ENCODE assay signal across 14 cellular contexts in the genomic region with DNA sequence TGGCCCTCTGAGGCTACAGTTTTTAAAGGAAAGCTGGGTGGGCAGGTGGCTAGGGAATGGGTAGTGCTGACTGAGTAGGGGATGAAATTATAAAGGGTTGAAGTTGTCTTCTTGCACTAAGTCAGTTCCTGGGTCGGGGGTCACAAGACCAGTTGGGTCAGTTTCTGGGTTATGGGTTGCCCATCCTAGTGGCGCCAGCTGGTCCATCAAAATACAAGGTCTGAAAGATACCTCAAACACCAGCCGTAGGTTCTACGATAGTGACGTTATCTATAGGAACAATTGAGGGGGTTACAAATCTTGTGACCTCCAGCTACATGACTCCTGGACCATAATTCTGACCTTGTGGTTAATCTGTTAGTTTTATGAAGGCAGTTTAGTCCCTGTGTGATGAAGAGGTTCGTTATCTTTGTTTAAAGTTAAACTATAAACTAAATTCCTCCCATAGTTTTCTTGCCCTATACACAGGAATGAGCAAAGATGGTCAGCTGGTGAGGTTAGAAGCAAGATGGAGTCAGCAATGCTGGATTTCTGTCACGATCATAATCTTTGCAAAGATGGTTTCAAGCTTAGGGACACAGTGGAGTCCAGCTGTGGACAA. TPM values are rescaled to one million over a fixed set of nuclear protein-coding genes. Genes with fewer than 3 reads are reported as not detected.
DNase-seq lines count a peak whose midpoint lies in the region; ATAC-seq and TF ChIP-seq lines count a peak whose summit lies in the region.
"Had no signal": no experiment of that assay in that cellular context is flagged by ENCODE, and none has a peak within 500 bp of the region (broad histone marks: within the 10 kb centered on the region; RNA-seq: fewer than 3 reads in every experiment).

No MANE protein-coding gene starts in this region.

- CTCF ChIA-PET in Caco-2 (lab: Charles Lee): interaction anchor here (0.5 to 1.6 kb wide), 2 partner anchors 15 to 839 kb away, joined by 4 to 6 read pairs; no protein-coding TSS in a partner anchor
- CTCF ChIA-PET in IMR-90 (lab: Yijun Ruan, JAX): interaction anchor here (1.0 to 1.5 kb wide), 2 partner anchors 9 to 58 kb away, joined by 3 to 4 read pairs; a partner anchor contains a TSS

- BruUV-seq in Caco-2 (replicated peaks; lab: Mats Ljungman, UMichigan) (TSS peak; percentile 21), IMR-90 (replicated peaks; lab: Mats Ljungman, UMichigan) (no TSS peak)

- intact Hi-C loops in Caco-2 (cut with micrococcal nuclease; ENCODE audit: unreplicated experiment): no loop called here
- intact Hi-C loops in IMR-90 (cut with micrococcal nuclease): loop anchor here (1.0 kb wide), 1 partner anchor 9 kb away; no protein-coding TSS in a partner anchor

- H3K79me1 ChIP-seq in IMR-90 (ENCODE audit: low read depth in 1 of 2, low read length in 2 of 2): peaks cover 0 to 3% of the 10 kb centered on the region in 2 experiments; a peak in 3 of 4 replicates

- H3K36me3 Mint-ChIP-seq in Caco-2 (ENCODE audit: insufficient read depth, unreplicated experiment): peaks cover 43% of the 10 kb centered on the region
- H3K36me3 Mint-ChIP-seq in stimulated activated naive B cell treated with anti-CD40 and anti-IgM and Interleukin-4, amounts not matched to agents 10 μg/mL and 1 μg/mL and 100 μg/mL, for 72 hours: peaks cover 0 to 18% of the 10 kb centered on the region in 2 donors
- H3K36me3 Mint-ChIP-seq: IgD-negative memory B cell had no signal

- dilution Hi-C loops in IMR-90 (cut with HindIII; ENCODE audit: low sequenced_read_pairs, unreplicated experiment): no loop called here

- H3K4ac ChIP-seq in IMR-90 (ENCODE audit: low read depth, low read length): peak overlapping the region; percentile 92

- no peak overlapping the region for H3K4me3 ChIP-seq in Caco-2 (ENCODE audit: low read depth, low read length)
- H3K4me3 ChIP-seq in IMR-90 (ENCODE audit: insufficient read depth, low read depth, low read length): no peak overlapping the region
- no peak overlapping the region for H3K4me3 ChIP-seq in fibroblast of villous mesenchyme (ENCODE audit: low read depth, low read length)
- H3K4me3 ChIP-seq: BLaER1 had no signal

- H2AFZ ChIP-seq in IMR-90 (replicated peaks; ENCODE audit: low read length, poor library complexity): peak overlapping the region; percentile 73

- H3K27ac ChIP-seq in IMR-90 (ENCODE audit: insufficient read depth, low read length): peak overlapping the region; percentile 87
- H3K27ac ChIP-seq: BLaER1, RWPE1 had no signal

- H3K4me1 Mint-ChIP-seq in Caco-2 (ENCODE audit: low read depth, unreplicated experiment): peaks cover 11% of the 10 kb centered on the region
- H3K4me1 Mint-ChIP-seq in stimulated activated naive B cell treated with anti-CD40 and anti-IgM and Interleukin-4, amounts not matched to agents 10 μg/mL and 1 μg/mL and 100 μg/mL, for 72 hours: peaks cover 16 to 22% of the 10 kb centered on the region in 2 donors

- peak overlapping the region; percentile 95 for H2BK120ac ChIP-seq in IMR-90 (ENCODE audit: low read depth, low read length)

- TF ChIP-seq POLR2A in IMR-90 (IDR thresholded peaks at IDR 0.05; ENCODE audit: low read depth, low read length): no peak

- H2BK20ac ChIP-seq in IMR-90 (ENCODE audit: low read depth, low read length): peak overlapping the region; percentile 95

- H3K4me2 ChIP-seq in IMR-90 (ENCODE audit: low read depth, low read length): peak overlapping the region; percentile 30; the same call in 1 of the 2 replicates
- H3K4me2 ChIP-seq: BLaER1 had no signal

- H3K23ac ChIP-seq in IMR-90 (ENCODE audit: low read depth, low read length): peak overlapping the region; percentile 94

- peak; percentile 95 for ATAC-seq in IMR-90 (ENCODE audit: low read depth)
- no peak for ATAC-seq in stimulated activated naive B cell treated with anti-CD40 and anti-IgM and Interleukin-4, amounts not matched to agents 10 μg/mL and 1 μg/mL and 100 μg/mL, for 72 hours (replicated peaks)
- ATAC-seq in GM19035 (IDR thresholded peaks at IDR 0.05; ENCODE audit: unreplicated experiment): no peak

- no peaks in the 10 kb centered on the region for H3K27me3 Mint-ChIP-seq in Caco-2 (ENCODE audit: insufficient read depth, unreplicated experiment)
- H3K27me3 Mint-ChIP-seq in stimulated activated naive B cell treated with anti-CD40 and anti-IgM and Interleukin-4, amounts not matched to agents 10 μg/mL and 1 μg/mL and 100 μg/mL, for 72 hours: no peaks in the 10 kb centered on the region
- H3K27me3 Mint-ChIP-seq: IgD-negative memory B cell had no signal

- H3K14ac ChIP-seq in IMR-90 (replicated peaks; ENCODE audit: low read depth, low read length): peak overlapping the region; percentile 79

- no peak for TF ChIP-seq RAD21 in IMR-90 (IDR thresholded peaks at IDR 0.05; ENCODE audit: low read length)

- H3K9me3 ChIP-seq in Caco-2 (peaks cover 24% of the 10 kb centered on the region), IMR-90 (ENCODE audit: control insufficient read depth, insufficient read depth, low read length) (peaks cover 7% of the 10 kb centered on the region)
- H3K9me3 ChIP-seq: BLaER1 had no signal

- no peaks in the 10 kb centered on the region for H3K27me3 ChIP-seq in Caco-2 (replicated peaks; ENCODE audit: control insufficient read depth, insufficient read depth, low read length)
- no peaks in the 10 kb centered on the region for H3K27me3 ChIP-seq in IMR-90 (ENCODE audit: control insufficient read depth, insufficient read depth, low read length)
- H3K27me3 ChIP-seq: BLaER1 had no signal

- peaks cover 7% of the 10 kb centered on the region for H3K9me3 Mint-ChIP-seq in Caco-2 (ENCODE audit: unreplicated experiment)
- no peaks in the 10 kb centered on the region for H3K9me3 Mint-ChIP-seq in stimulated activated naive B cell treated with anti-CD40 and anti-IgM and Interleukin-4, amounts not matched to agents 10 μg/mL and 1 μg/mL and 100 μg/mL, for 72 hours
- H3K9me3 Mint-ChIP-seq: IgD-negative memory B cell had no signal

- peak overlapping the region; percentile 92 for H3K18ac ChIP-seq in IMR-90 (ENCODE audit: low read depth, low read length)

- no CpG with 5 or more reads among the region's 7 CpGs for WGBS in IMR-90 (ENCODE audit: extremely low coverage in 2 of 2, insufficient read length in 1 of 2), 2 experiments

- H2BK15ac ChIP-seq in IMR-90 (ENCODE audit: low read depth, low read length): peak overlapping the region; percentile 45; the same call in 2 of the 3 replicates

- H2BK5ac ChIP-seq in IMR-90 (ENCODE audit: low read depth, low read length, poor library complexity, severe bottlenecking): peak overlapping the region; percentile 89

- TF ChIP-seq CTCF in Caco-2 (IDR thresholded peaks at IDR 0.05; ENCODE audit: insufficient read depth in 1 of 2, low read depth in 1 of 2, low read length in 1 of 2, severe bottlenecking in 1 of 2, unreplicated experiment in 1 of 2) (no peak), IMR-90 (conservative IDR thresholded peaks at IDR 0.05; ENCODE audit: low read depth, low read length) (no peak), fibroblast of villous mesenchyme (IDR thresholded peaks at IDR 0.05; ENCODE audit: insufficient read depth, low read depth, low read length) (no peak)

- H2AK5ac ChIP-seq in IMR-90 (ENCODE audit: low read depth, low read length): peak overlapping the region; percentile 59

- H4K20me1 ChIP-seq in IMR-90 (ENCODE audit: insufficient read depth, low read length): no peaks in the 10 kb centered on the region
- H4K20me1 ChIP-seq: BLaER1 had no signal

- H3K9ac ChIP-seq in IMR-90 (ENCODE audit: low read depth, low read length): no peak overlapping the region
- H3K9ac ChIP-seq: BLaER1 had no signal

- peak overlapping the region; percentile 83 for H2AK9ac ChIP-seq in IMR-90 (replicated peaks; ENCODE audit: low read depth, low read length, poor library complexity)

- no peaks in the 10 kb centered on the region for H3K36me3 ChIP-seq in Caco-2 (ENCODE audit: control insufficient read depth, insufficient read depth, low read length)
- no peaks in the 10 kb centered on the region for H3K36me3 ChIP-seq in IMR-90 (ENCODE audit: control insufficient read depth, insufficient read depth, low read length)

- POLR2A ChIA-PET in Caco-2 (lab: Charles Lee) (interaction anchor here (0.6 to 1.3 kb wide), 2 partner anchors 15 to 53 kb away, joined by 7 to 14 read pairs; no protein-coding TSS in a partner anchor), IMR-90 (lab: Charles Lee; ENCODE audit: unreplicated experiment) (interaction anchor here (0.9 kb wide), 1 partner anchor 8 kb away, joined by 3 read pairs; no protein-coding TSS in a partner anchor)

- H3K56ac ChIP-seq in IMR-90 (ENCODE audit: extremely low read depth, insufficient read depth, low read length): peak overlapping the region; percentile 47

- H4K5ac ChIP-seq in IMR-90 (ENCODE audit: low read depth, low read length): peak overlapping the region; percentile 89

- H4K91ac ChIP-seq in IMR-90 (ENCODE audit: insufficient read depth, low read depth, low read length): peak overlapping the region; percentile 95

- DNase-seq in Caco-2 (peak; percentile 64 to 79), IMR-90 (peak; percentile 90), fibroblast of villous mesenchyme (ENCODE audit: low read depth) (peak; percentile 87), NCI-H526 treated with DMSO at 0.1 percent for 48 hours (lab: John Stamatoyannopoulos, UW) (no peak)
- no peak for DNase-seq in stimulated activated naive B cell treated with anti-CD40 and anti-IgM and Interleukin-4, amounts not matched to agents 10 μg/mL and 1 μg/mL and 100 μg/mL, for 72 hours
- no peak for DNase-seq in activated CD4-positive, alpha-beta T cell treated with anti-CD3 and anti-CD28 coated beads for 1 hour
- DNase-seq: Kasumi-1; NCI-H187 treated with DMSO at 0.1 percent for 48 hours; NCI-H69; NK-92 treated with Interleukin-12 subunit alpha and Interleukin-12 subunit beta, amount 100 ng/mL, for 24 hours had no signal

- H4K8ac ChIP-seq in IMR-90 (ENCODE audit: low read depth in 2 of 2, low read length in 2 of 2): peak overlapping the region; percentile 37 to 94; a peak in 3 of 4 replicates

- peak overlapping the region; percentile 18 for H3K4me3 Mint-ChIP-seq in Caco-2 (ENCODE audit: unreplicated experiment)
- H3K4me3 Mint-ChIP-seq in stimulated activated naive B cell treated with anti-CD40 and anti-IgM and Interleukin-4, amounts not matched to agents 10 μg/mL and 1 μg/mL and 100 μg/mL, for 72 hours: no peak overlapping the region
- H3K4me3 Mint-ChIP-seq: IgD-negative memory B cell had no signal

- H3K4me1 ChIP-seq in Caco-2: peaks cover 53% of the 10 kb centered on the region
- H3K4me1 ChIP-seq in IMR-90 (ENCODE audit: control insufficient read depth, insufficient read depth, low read length): peaks cover 9% of the 10 kb centered on the region
- H3K4me1 ChIP-seq: BLaER1 had no signal

- peak overlapping the region; percentile 86 for H3K27ac Mint-ChIP-seq in Caco-2 (ENCODE audit: unreplicated experiment)
- H3K27ac Mint-ChIP-seq in stimulated activated naive B cell treated with anti-CD40 and anti-IgM and Interleukin-4, amounts not matched to agents 10 μg/mL and 1 μg/mL and 100 μg/mL, for 72 hours: peak overlapping the region; percentile 5

- no peaks in the 10 kb centered on the region for H3K9me1 ChIP-seq in IMR-90 (ENCODE audit: insufficient read depth, low read length)

- in situ Hi-C loops in IMR-90 (cut with MboI; ENCODE audit: low sequenced_read_pairs): no loop called here

RNA-seq across cellular contexts. Expression of a gene that starts 14.2 kb away (rescaled TPM):
- 12.3 and 12.6 TPM in 2 replicates for total RNA-seq in Caco-2 (2022)
- 11.1 and 16.1 TPM in 2 replicates for total RNA-seq in IMR-90 (2012; rRNA removed)
- polyA plus RNA-seq in IMR-90 (2012; rRNA removed): 3.0 and 3.2 TPM in 2 replicates
- 0.56 and 0.80 TPM in 2 replicates for polyA plus RNA-seq in IMR-90 (2012; cell fraction: cytosol; rRNA removed)
- 1.5 and 18.2 TPM in 2 replicates for polyA plus RNA-seq in IMR-90 (2012; cell fraction: nucleus; rRNA removed; ENCODE audit: low replicate concordance)
- 8.1 and 15.5 TPM in 2 replicates for total RNA-seq in fibroblast of villous mesenchyme

RNA-seq across cellular contexts. Expression of a gene that starts 58.4 kb away (rescaled TPM):
- total RNA-seq in Caco-2 (2022): 205 and 216 TPM in 2 replicates
- 277 and 299 TPM in 2 replicates for total RNA-seq in IMR-90 (2012; rRNA removed)
- 258 TPM in 2 replicates for polyA plus RNA-seq in IMR-90 (2012; rRNA removed)
- 96.0 and 111 TPM in 2 replicates for polyA plus RNA-seq in IMR-90 (2012; cell fraction: cytosol; rRNA removed)
- 16.9 and 96.8 TPM in 2 replicates for polyA plus RNA-seq in IMR-90 (2012; cell fraction: nucleus; rRNA removed; ENCODE audit: low replicate concordance)
- total RNA-seq in fibroblast of villous mesenchyme: 142 and 177 TPM in 2 replicates

Comparison
In these comparisons a context has a peak if more than half of its experiments do, and no peak if none do; other contexts are left out.
1. DNase-seq: peak in Caco-2 (2 of 2), IMR-90 (single experiment) and fibroblast of villous mesenchyme (single experiment); none in stimulated activated naive B cell treated with anti-CD40 and anti-IgM and Interleukin-4, amounts not matched to agents 10 μg/mL and 1 μg/mL and 100 μg/mL, for 72 hours (single experiment), NCI-H526 treated with DMSO at 0.1 percent for 48 hours (single experiment) and activated CD4-positive, alpha-beta T cell treated with anti-CD3 and anti-CD28 coated beads for 1 hour (single experiment).